Comparison of ENCODE assay signal across 14 cellular contexts in genomic region chr16:12239953-12240485, GRCh38.
A peak's percentile ranks its signal among the peaks of the same experiment; 100 is the strongest.
DNase-seq lines count a peak whose midpoint lies in the region; ATAC-seq and TF ChIP-seq lines count a peak whose summit lies in the region.
"Had no signal": no experiment of that assay in that cellular context is flagged by ENCODE, and none has a peak within 500 bp of the region (broad histone marks: within the 10 kb centered on the region; RNA-seq: fewer than 3 reads in every experiment).

No MANE protein-coding gene starts in this region.

- 14% methylated on average over 7 of the region's 7 CpGs for WGBS in right cardiac atrium

- H3K4me3 ChIP-seq in brain microvascular endothelial cell (ENCODE audit: low read depth, low read length) (no peak overlapping the region), right cardiac atrium (ENCODE audit: low read length) (no peak overlapping the region)

- in situ Hi-C loops in brain microvascular endothelial cell (cut with HindIII; ENCODE audit: low pct_ligation_motif_present, low sequenced_read_pairs) = no loop called here

- H3K4me3 Mint-ChIP-seq in WTC11 = no peak overlapping the region
- H3K4me3 Mint-ChIP-seq: activated naive CD8-positive, alpha-beta T cell treated with anti-CD3 and anti-CD28 coated beads, Interleukin-2, amount 50 U/mL, for 24 hours had no signal

- H3K27me3 ChIP-seq in brain microvascular endothelial cell (replicated peaks) (no peaks in the 10 kb centered on the region), right cardiac atrium (ENCODE audit: control insufficient read depth, insufficient read depth) (no peaks in the 10 kb centered on the region)

- CTCF ChIA-PET in WTC11 (lab: Charles Lee) = interaction anchor here (1.6 to 2.7 kb wide), 4 partner anchors 11 to 145 kb away, joined by 6 to 18 read pairs (median 8); no protein-coding TSS in a partner anchor

- TF ChIP-seq CTCF in brain microvascular endothelial cell (IDR thresholded peaks at IDR 0.05; ENCODE audit: low read depth, low read length, missing control alignments) (no peak), WTC11 (IDR thresholded peaks at IDR 0.05) (no peak)

- H3K36me3 ChIP-seq in brain microvascular endothelial cell (replicated peaks) = no peaks in the 10 kb centered on the region

- ATAC-seq in right cardiac atrium = peak; percentile 85 to 89
- no peak for ATAC-seq in GM19351 (IDR thresholded peaks at IDR 0.05; ENCODE audit: unreplicated experiment)
- ATAC-seq in WTC11 = no peak
- ATAC-seq: activated naive CD8-positive, alpha-beta T cell treated with anti-CD3 and anti-CD28 coated beads, Interleukin-2, amount 50 U/mL, for 24 hours; left lobe of liver had no signal

- POLR2A ChIA-PET in WTC11 (lab: Charles Lee) = no interaction called here

- H3K9me3 ChIP-seq in right cardiac atrium (ENCODE audit: control insufficient read depth, low read length) = no peaks in the 10 kb centered on the region

- no peaks in the 10 kb centered on the region for H3K27me3 Mint-ChIP-seq in WTC11 (ENCODE audit: low read depth)
- H3K27me3 Mint-ChIP-seq: activated naive CD8-positive, alpha-beta T cell treated with anti-CD3 and anti-CD28 coated beads, Interleukin-2, amount 50 U/mL, for 24 hours had no signal

- DNase-seq in NCI-H2171 treated with DMSO at 0.1 percent for 48 hours (lab: John Stamatoyannopoulos, UW) (peak; percentile 9), NCI-H2171 (lab: John Stamatoyannopoulos, UW) (no peak), brain microvascular endothelial cell (peak; percentile 34), right cardiac atrium (no peak), superior temporal gyrus (ENCODE audit: extremely low spot score) (peak; percentile 38), WTC11 (ENCODE audit: low spot score) (no peak)
- DNase-seq in stimulated activated CD4-positive, alpha-beta T cell treated with anti-CD3 and anti-CD28 coated beads, Interleukin-15, amount 100 ng/mL, for 24 hours = no peak
- DNase-seq: activated naive CD8-positive, alpha-beta T cell treated with anti-CD3 and anti-CD28 coated beads, Interleukin-2, amount 50 U/mL, for 24 hours; effector memory CD4-positive, alpha-beta T cell; hippocampal formation; NCI-H1105; trophoblast cell had no signal

- H3K36me3 Mint-ChIP-seq in WTC11 = peaks cover 10% of the 10 kb centered on the region

- no peaks in the 10 kb centered on the region for H3K4me1 Mint-ChIP-seq in WTC11
- H3K4me1 Mint-ChIP-seq: activated naive CD8-positive, alpha-beta T cell treated with anti-CD3 and anti-CD28 coated beads, Interleukin-2, amount 50 U/mL, for 24 hours had no signal

- intact Hi-C loops in right cardiac atrium (cut with DNase I) = no loop called here

- H3K4me1 ChIP-seq in right cardiac atrium (ENCODE audit: control insufficient read depth, insufficient read depth, low read length) = peaks cover 9% of the 10 kb centered on the region

- H3K27ac ChIP-seq in brain microvascular endothelial cell (no peak overlapping the region), right cardiac atrium (ENCODE audit: low read length) (no peak overlapping the region)

- H3K9me3 Mint-ChIP-seq in WTC11 = peaks cover 22% of the 10 kb centered on the region
- H3K9me3 Mint-ChIP-seq: activated naive CD8-positive, alpha-beta T cell treated with anti-CD3 and anti-CD28 coated beads, Interleukin-2, amount 50 U/mL, for 24 hours had no signal

- H3K27ac Mint-ChIP-seq in WTC11 = no peak overlapping the region
- H3K27ac Mint-ChIP-seq: activated naive CD8-positive, alpha-beta T cell treated with anti-CD3 and anti-CD28 coated beads, Interleukin-2, amount 50 U/mL, for 24 hours had no signal

TF ChIP-seq in WTC11, 78 proteins besides CTCF, POLR2A, EP300 and RAD21:
- no peak for TF ChIP-seq TEAD4 (CRISPR knock-in tag; IDR thresholded peaks at IDR 0.05)
- TF ChIP-seq FOXP1 (CRISPR knock-in tag; IDR thresholded peaks at IDR 0.05; ENCODE audit: borderline replicate concordance) = no peak
- TF ChIP-seq CREB1 (CRISPR knock-in tag; IDR thresholded peaks at IDR 0.05) = no peak
- no peak for TF ChIP-seq SOX15 (CRISPR knock-in tag; IDR thresholded peaks at IDR 0.05)
- TF ChIP-seq TP53 (CRISPR knock-in tag; IDR thresholded peaks at IDR 0.05) = no peak
- no peak for TF ChIP-seq RORB (CRISPR knock-in tag; IDR thresholded peaks at IDR 0.05)
- TF ChIP-seq RELA (CRISPR knock-in tag; IDR thresholded peaks at IDR 0.05; ENCODE audit: borderline replicate concordance) = no peak
- TF ChIP-seq CBFB (CRISPR knock-in tag; IDR thresholded peaks at IDR 0.05; ENCODE audit: low read depth) = no peak
- TF ChIP-seq ATF6 (CRISPR knock-in tag; IDR thresholded peaks at IDR 0.05) = no peak
- TF ChIP-seq FOXK1 (CRISPR knock-in tag; IDR thresholded peaks at IDR 0.05) = no peak

Comparison
In these comparisons a context has a peak if more than half of its experiments do, and no peak if none do; other contexts are left out.
1. DNase-seq: peak in NCI-H2171 treated with DMSO at 0.1 percent for 48 hours (single experiment), brain microvascular endothelial cell (single experiment) and superior temporal gyrus (single experiment); none in NCI-H2171 (single experiment), right cardiac atrium (0 of 3), stimulated activated CD4-positive, alpha-beta T cell treated with anti-CD3 and anti-CD28 coated beads, Interleukin-15, amount 100 ng/mL, for 24 hours (single experiment) and WTC11 (single experiment).
2. ATAC-seq: peak in right cardiac atrium (2 of 2); none in GM19351 (single experiment) and WTC11 (single experiment).